In genomic region chr11:86805873-86806310, GRCh38 we compare ENCODE assay signal across 8 cellular contexts. TPM values are rescaled to one million over a fixed set of nuclear protein-coding genes. Genes with fewer than 3 reads are reported as not detected.
DNase-seq lines count a peak whose midpoint lies in the region; ATAC-seq and TF ChIP-seq lines count a peak whose summit lies in the region.

No MANE protein-coding gene starts in this region.

- peak; percentile 42 for DNase-seq in GM10266 (ENCODE audit: extremely low spot score)
- DNase-seq in MV-4-11 (lab: John Stamatoyannopoulos, UW) = peak; percentile 42
- DNase-seq in left ventricle myocardium inferior = no peak
- DNase-seq in omental fat pad (ENCODE audit: low spot score) = no peak
- DNase-seq in HT-29 (ENCODE audit: low spot score) = no peak
- DNase-seq in T1000 (lab: John Stamatoyannopoulos, UW) = no peak

- H3K36me3 ChIP-seq in left ventricle myocardium inferior = no peaks in the 10 kb centered on the region

- peaks cover 28% of the 10 kb centered on the region for H3K4me1 ChIP-seq in left ventricle myocardium inferior

- ATAC-seq in GM21528 (IDR thresholded peaks at IDR 0.05; ENCODE audit: low FRiP score, unreplicated experiment) (peak; percentile 76), omental fat pad (ENCODE audit: low FRiP score) (no peak), GM19397 (IDR thresholded peaks at IDR 0.05; ENCODE audit: unreplicated experiment) (no peak)

- intact Hi-C loops in left ventricle myocardium inferior (cut with micrococcal nuclease) = no loop called here

- no peak overlapping the region for H3K4me3 ChIP-seq in left ventricle myocardium inferior

- no peak for TF ChIP-seq CTCF in GM10266 (IDR thresholded peaks at IDR 0.05; ENCODE audit: control insufficient read depth, insufficient read depth, low read depth, missing control alignments)
- no peak for TF ChIP-seq CTCF in left ventricle myocardium inferior (IDR thresholded peaks at IDR 0.05; ENCODE audit: borderline replicate concordance)
- TF ChIP-seq CTCF in omental fat pad (IDR thresholded peaks at IDR 0.05) = no peak

- no peaks in the 10 kb centered on the region for H3K27me3 ChIP-seq in left ventricle myocardium inferior (ENCODE audit: low read depth)

- H3K27ac ChIP-seq in left ventricle myocardium inferior (replicated peaks) = peak overlapping the region; percentile 45

- H3K9me3 ChIP-seq in left ventricle myocardium inferior (replicated peaks) = no peaks in the 10 kb centered on the region

RNA-seq across cellular contexts. Expression of gene PRSS23, which starts 5.5 kb away (rescaled TPM):
- 6.5 TPM for total RNA-seq in left ventricle myocardium inferior
- 10 to 100 TPM; 35.9 to 66.2 (median 50.3) TPM for total RNA-seq in omental fat pad
- total RNA-seq in HT-29 (2014; rRNA removed; shearing (Covaris generic)) = 13.9 and 14.2 TPM in 2 replicates

Comparison
In these comparisons a context has a peak if more than half of its experiments do, and no peak if none do; other contexts are left out.
1. DNase-seq: peak in GM10266 (single experiment) and MV-4-11 (single experiment); none in left ventricle myocardium inferior (single experiment), omental fat pad (single experiment), HT-29 (single experiment) and T1000 (single experiment).